ENCODE assay signal across 1 cellular context in genomic region chr19:40348125-40348913, GRCh38.
TF ChIP-seq lines count a peak whose summit lies in the region.

Gene C19orf47, minus strand, starts transcription at chr19:40348397. Its CDS starts 6,540 bp downstream, at chr19:40341857.
Gene PLD3, plus strand, starts transcription at chr19:40348695. Its CDS starts 17,789 bp downstream, at chr19:40366484.

TF ChIP-seq in K562, 482 proteins besides CTCF, POLR2A, EP300 and RAD21 (continued from another document and continues in another):
- TF ChIP-seq ZNF277 (CRISPR knock-in tag; IDR thresholded peaks at IDR 0.05; ENCODE audit: borderline replicate concordance) (no peak), ZNF644 (tag; IDR thresholded peaks at IDR 0.05; ENCODE audit: low read depth) (no peak), ZBED1 (IDR thresholded peaks at IDR 0.05) (no peak), ZC3H11A (IDR thresholded peaks at IDR 0.05; ENCODE audit: low read depth, low read length) (no peak), EHMT2 (IDR thresholded peaks at IDR 0.05) (no peak), ZNF75A (CRISPR knock-in tag; IDR thresholded peaks at IDR 0.05) (no peak), IFI16 (CRISPR knock-in tag; IDR thresholded peaks at IDR 0.05) (no peak), ETV5 (CRISPR knock-in tag; IDR thresholded peaks at IDR 0.05; ENCODE audit: low read depth) (peak; percentile 83), ZNF140 (CRISPR knock-in tag; IDR thresholded peaks at IDR 0.05) (no peak), SNIP1 (IDR thresholded peaks at IDR 0.05; ENCODE audit: low read depth) (peak; percentile 77), GATAD2B (IDR thresholded peaks at IDR 0.05; ENCODE audit: borderline replicate concordance) (no peak), THRA (IDR thresholded peaks at IDR 0.05) (no peak), NR0B1 (IDR thresholded peaks at IDR 0.05; ENCODE audit: partially characterized antibody) (no peak), BRF2 (IDR thresholded peaks at IDR 0.05; ENCODE audit: borderline replicate concordance, insufficient read depth, insufficient read length) (no peak), OTX1 (CRISPR knock-in tag; IDR thresholded peaks at IDR 0.05) (no peak), ARNT (IDR thresholded peaks at IDR 0.05) (no peak), HLTF (IDR thresholded peaks at IDR 0.05) (no peak), ZBTB49 (CRISPR knock-in tag; IDR thresholded peaks at IDR 0.05; ENCODE audit: borderline replicate concordance) (no peak), BRF1 (IDR thresholded peaks at IDR 0.05; ENCODE audit: borderline replicate concordance, extremely low read depth, insufficient read length) (no peak), TCF7 (IDR thresholded peaks at IDR 0.05; ENCODE audit: borderline replicate concordance) (no peak), ZFX (CRISPR knock-in tag; IDR thresholded peaks at IDR 0.05) (peak; percentile 65), RNF2 (IDR thresholded peaks at IDR 0.05) (peak; percentile 54; the same call in 1 of the 2 replicates), PURB (CRISPR knock-in tag; IDR thresholded peaks at IDR 0.05; ENCODE audit: low read depth) (no peak), TOE1 (IDR thresholded peaks at IDR 0.05; ENCODE audit: borderline replicate concordance) (peak; percentile 100), TOE1 (CRISPR knock-in tag; IDR thresholded peaks at IDR 0.05; ENCODE audit: borderline replicate concordance, low read depth) (no peak), SMARCB1 (IDR thresholded peaks at IDR 0.05; ENCODE audit: insufficient read length, low read depth) (no peak), HDGF (IDR thresholded peaks at IDR 0.05) (no peak), FOXO4 (CRISPR knock-in tag; IDR thresholded peaks at IDR 0.05) (no peak), CBX2 (IDR thresholded peaks at IDR 0.05; ENCODE audit: insufficient read depth, low read length, poor library complexity, severe bottlenecking) (no peak), SREBF2 (CRISPR knock-in tag; IDR thresholded peaks at IDR 0.05) (no peak), IRF2 (CRISPR knock-in tag; IDR thresholded peaks at IDR 0.05) (no peak), CLOCK (CRISPR knock-in tag; IDR thresholded peaks at IDR 0.05; ENCODE audit: borderline replicate concordance) (no peak), ETV1 (tag; conservative IDR thresholded peaks at IDR 0.05; ENCODE audit: low read depth) (peak; percentile 54; the same call in 1 of the 2 replicates), TSHZ1 (CRISPR knock-in tag; IDR thresholded peaks at IDR 0.05) (no peak), PHF21A (IDR thresholded peaks at IDR 0.05; ENCODE audit: borderline replicate concordance, low read depth) (peak; percentile 35; the same call in 1 of the 2 replicates), CAMTA2 (CRISPR knock-in tag; conservative IDR thresholded peaks at IDR 0.05) (no peak), ZNF431 (CRISPR knock-in tag; IDR thresholded peaks at IDR 0.05) (no peak), ZNF395 (CRISPR knock-in tag; IDR thresholded peaks at IDR 0.05) (peak; percentile 80), CREB3 (tag; conservative IDR thresholded peaks at IDR 0.05; ENCODE audit: low read depth) (no peak), ZBTB9 (CRISPR knock-in tag; IDR thresholded peaks at IDR 0.05) (peak; percentile 65; the same call in 1 of the 2 replicates), ELF4 (CRISPR knock-in tag; IDR thresholded peaks at IDR 0.05) (no peak), CREBBP (IDR thresholded peaks at IDR 0.05; ENCODE audit: low read depth, low read length) (no peak), MIER1 (IDR thresholded peaks at IDR 0.05; ENCODE audit: low read depth) (no peak), ZNF695 (CRISPR knock-in tag; IDR thresholded peaks at IDR 0.05) (no peak)
